In genomic region chr12:21169878-21170472, GRCh38 we compare ENCODE assay signal across 8 cellular contexts. TPM values are rescaled to one million over a fixed set of nuclear protein-coding genes. Genes with fewer than 3 reads are reported as not detected.
A peak's percentile ranks its signal among the peaks of the same experiment; 100 is the strongest.
DNase-seq lines count a peak whose midpoint lies in the region; ATAC-seq and TF ChIP-seq lines count a peak whose summit lies in the region.

No MANE protein-coding gene starts in this region.

- H3K4me1 ChIP-seq in uterus, result no peaks in the 10 kb centered on the region

- intact Hi-C loops in uterus (cut with DNase I; ENCODE audit: low total_unique reads), result no loop called here

- H3K4me3 ChIP-seq in AG04450 (ENCODE audit: low read depth, low read length) (no peak overlapping the region), uterus (no peak overlapping the region)

- H3K9me3 ChIP-seq in AG04450 (ENCODE audit: control insufficient read depth, insufficient read depth, low read length) (no peaks in the 10 kb centered on the region), uterus (no peaks in the 10 kb centered on the region)

- TF ChIP-seq POLR2A in uterus (IDR thresholded peaks at IDR 0.05), result no peak

- CTCF ChIA-PET in AG04450 (lab: Charles Lee), result interaction anchor here (1.4 kb wide), 1 partner anchor 525 kb away, joined by 5 read pairs; no protein-coding TSS in a partner anchor
- CTCF ChIA-PET in WTC11 (lab: Charles Lee), result no interaction called here

- POLR2A ChIA-PET in AG04450 (lab: Yijun Ruan, JAX), result no interaction called here
- POLR2A ChIA-PET in WTC11 (lab: Charles Lee), result no interaction called here

- no peaks in the 10 kb centered on the region for H3K36me3 ChIP-seq in uterus

- no peaks in the 10 kb centered on the region for H3K36me3 Mint-ChIP-seq in WTC11

- H3K4me1 Mint-ChIP-seq in WTC11, result peaks cover 21% of the 10 kb centered on the region

- TF ChIP-seq CTCF in AG04450 (IDR thresholded peaks at IDR 0.05; ENCODE audit: low read depth, low read length), result peak; percentile 65
- peak; percentile 80 for TF ChIP-seq CTCF in GM10266 (IDR thresholded peaks at IDR 0.05; ENCODE audit: control insufficient read depth, insufficient read depth, low read depth, missing control alignments)
- TF ChIP-seq CTCF in WTC11 (IDR thresholded peaks at IDR 0.05), result peak; percentile 75
- peak in 2 of 4 experiments; percentile 21 to 27 for TF ChIP-seq CTCF in uterus (IDR thresholded peaks at IDR 0.05)

- H3K27me3 Mint-ChIP-seq in WTC11 (ENCODE audit: low read depth), result no peaks in the 10 kb centered on the region

- H3K27ac Mint-ChIP-seq in WTC11, result no peak overlapping the region

- no peak overlapping the region for H3K27ac ChIP-seq in AG04450 (ENCODE audit: low read depth, low read length)
- H3K27ac ChIP-seq in uterus, result no peak overlapping the region

- DNase-seq in AG04450 (ENCODE audit: low read depth, low spot score) (no peak), GM10266 (ENCODE audit: extremely low spot score) (peak; percentile 12), NCI-H2029 (lab: John Stamatoyannopoulos, UW) (peak; percentile 2), WTC11 (ENCODE audit: low spot score) (peak; percentile 88), germinal center (ENCODE audit: low spot score) (peak; percentile 4), uterus (no peak)
- DNase-seq in stimulated activated CD4-positive, alpha-beta T cell treated with anti-CD3 and anti-CD28 coated beads, Interleukin-4, amount 100 ng/mL, for 24 hours, result peak; percentile 18

- H3K9me3 Mint-ChIP-seq in WTC11, result no peaks in the 10 kb centered on the region

- no peaks in the 10 kb centered on the region for H3K27me3 ChIP-seq in AG04450 (ENCODE audit: control insufficient read depth, insufficient read depth, low read length)
- H3K27me3 ChIP-seq in uterus, result no peaks in the 10 kb centered on the region

- H3K4me3 Mint-ChIP-seq in WTC11, result no peak overlapping the region

- ATAC-seq in HG02642 (IDR thresholded peaks at IDR 0.05; ENCODE audit: poor library complexity, unreplicated experiment), result peak; percentile 84
- peak; percentile 96 for ATAC-seq in WTC11

TF ChIP-seq in WTC11, 78 proteins besides CTCF, POLR2A, EP300 and RAD21 (continues in another document):
- no peak for TF ChIP-seq NR3C1 (CRISPR knock-in tag; conservative IDR thresholded peaks at IDR 0.05; ENCODE audit: low read depth)
- TF ChIP-seq ZNF671 (CRISPR knock-in tag; IDR thresholded peaks at IDR 0.05), result no peak
- no peak for TF ChIP-seq EMX1 (CRISPR knock-in tag; IDR thresholded peaks at IDR 0.05)
- no peak for TF ChIP-seq NFATC4 (CRISPR knock-in tag; IDR thresholded peaks at IDR 0.05)
- no peak for TF ChIP-seq NR2C2 (CRISPR knock-in tag; IDR thresholded peaks at IDR 0.05)
- no peak for TF ChIP-seq ARID4B (CRISPR knock-in tag; IDR thresholded peaks at IDR 0.05; ENCODE audit: borderline replicate concordance)
- TF ChIP-seq ZBTB21 (CRISPR knock-in tag; IDR thresholded peaks at IDR 0.05; ENCODE audit: borderline replicate concordance), result no peak
- TF ChIP-seq AFF4 (CRISPR knock-in tag; IDR thresholded peaks at IDR 0.05; ENCODE audit: borderline replicate concordance), result no peak
- no peak for TF ChIP-seq GABPB1 (CRISPR knock-in tag; IDR thresholded peaks at IDR 0.05)
- TF ChIP-seq SMAD3 (CRISPR knock-in tag; IDR thresholded peaks at IDR 0.05; ENCODE audit: borderline replicate concordance), result no peak
- TF ChIP-seq MAX (CRISPR knock-in tag; IDR thresholded peaks at IDR 0.05), result no peak
- no peak for TF ChIP-seq ZBTB43 (CRISPR knock-in tag; IDR thresholded peaks at IDR 0.05)
- no peak for TF ChIP-seq ZNF281 (CRISPR knock-in tag; IDR thresholded peaks at IDR 0.05)

RNA-seq across cellular contexts. Expression of gene SLCO1B1, which starts 39.0 kb away (rescaled TPM):
- not detected in 2 replicates for polyA plus RNA-seq in AG04450 (2011; rRNA removed)
- not detected in 2 replicates for polyA minus RNA-seq in AG04450 (2011; rRNA and poly(A)+ RNA removed)
- total RNA-seq in WTC11 (2021), result 0.25 to 0.52 TPM (median 0.37 TPM) in 3 replicates
- total RNA-seq in uterus, result under 1 TPM in 1 of 4 donors, not detected in 3; 0.35 TPM

Comparison
In these comparisons a context has a peak if more than half of its experiments do, and no peak if none do; other contexts are left out.
1. DNase-seq: peak in GM10266 (single experiment), NCI-H2029 (single experiment), WTC11 (single experiment), germinal center (single experiment) and stimulated activated CD4-positive, alpha-beta T cell treated with anti-CD3 and anti-CD28 coated beads, Interleukin-4, amount 100 ng/mL, for 24 hours (single experiment); none in AG04450 (single experiment) and uterus (0 of 2).